25 cellular contexts compared by ENCODE assay signal in the genomic region with DNA sequence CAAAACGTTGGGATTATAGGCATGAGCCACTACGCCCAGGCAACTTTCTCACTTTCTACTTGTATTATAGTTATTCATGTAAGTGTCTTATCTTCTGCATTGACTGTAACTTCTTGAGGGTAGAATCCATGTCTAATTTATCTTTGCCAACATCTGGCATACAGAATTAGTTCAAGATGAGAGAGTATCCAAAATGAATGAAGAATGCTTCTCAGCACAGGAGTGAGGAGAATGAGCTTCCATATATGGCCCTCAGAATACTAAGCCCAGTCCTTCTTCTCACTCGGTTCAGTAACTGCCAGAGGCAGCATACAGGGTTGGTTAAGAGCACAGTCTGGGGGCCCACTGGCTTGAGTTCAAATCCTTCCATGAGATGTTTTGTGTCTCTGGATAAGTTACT.
"Had no signal": no experiment of that assay in that cellular context is flagged by ENCODE, and none has a peak within 500 bp of the region (broad histone marks: within the 10 kb centered on the region; RNA-seq: fewer than 3 reads in every experiment).

No MANE protein-coding gene starts in this region.

- H3K4me3 ChIP-seq: gastrocnemius medialis, heart left ventricle, hepatocyte, lung, psoas muscle, skin epidermis, thoracic aorta, transverse colon, upper lobe of right lung, uterus had no signal

- H3K27me3 ChIP-seq: gastrocnemius medialis, heart left ventricle, hepatocyte, neutrophil, transverse colon, upper lobe of right lung, uterus had no signal

- H3K4me3 Mint-ChIP-seq: memory B cell; natural killer cell; neural crest cell; stimulated activated naive B cell treated with anti-CD40 and anti-IgM and Interleukin-4, amounts not matched to agents 10 μg/mL and 1 μg/mL and 100 μg/mL, for 72 hours; stimulated activated naive CD8-positive, alpha-beta T cell treated with anti-CD3 and anti-CD28 coated beads, Interleukin-15, Interleukin-2, amounts not matched to agents 100 ng/mL and 50 ng/mL, for 24 hours had no signal

- H3K9me3 Mint-ChIP-seq: memory B cell; natural killer cell; stimulated activated naive B cell treated with anti-CD40 and anti-IgM and Interleukin-4, amounts not matched to agents 10 μg/mL and 1 μg/mL and 100 μg/mL, for 72 hours; stimulated activated naive CD8-positive, alpha-beta T cell treated with anti-CD3 and anti-CD28 coated beads, Interleukin-15, Interleukin-2, amounts not matched to agents 100 ng/mL and 50 ng/mL, for 24 hours had no signal

- H3K79me2 ChIP-seq: hepatocyte, parathyroid adenoma had no signal

- H3K9me3 ChIP-seq: gastrocnemius medialis, heart left ventricle, neutrophil, psoas muscle, thoracic aorta, transverse colon, upper lobe of right lung, uterus had no signal

- H3K4me2 ChIP-seq: hepatocyte had no signal

- H3K9ac ChIP-seq: parathyroid adenoma had no signal

- H3K36me3 Mint-ChIP-seq: natural killer cell had no signal

- H3K27me3 Mint-ChIP-seq: memory B cell; stimulated activated naive B cell treated with anti-CD40 and anti-IgM and Interleukin-4, amounts not matched to agents 10 μg/mL and 1 μg/mL and 100 μg/mL, for 72 hours; stimulated activated naive CD8-positive, alpha-beta T cell treated with anti-CD3 and anti-CD28 coated beads, Interleukin-15, Interleukin-2, amounts not matched to agents 100 ng/mL and 50 ng/mL, for 24 hours had no signal

- H3K4me1 ChIP-seq: parathyroid adenoma, upper lobe of right lung had no signal

- H3K36me3 ChIP-seq: gastrocnemius medialis, heart left ventricle, neutrophil, thoracic aorta, transverse colon, upper lobe of right lung, uterus had no signal

- H2AFZ ChIP-seq: hepatocyte, parathyroid adenoma had no signal

- H3K4me1 Mint-ChIP-seq: memory B cell, natural killer cell, neural crest cell had no signal

- DNase-seq: cortex of kidney; effector CD4-positive, alpha-beta T cell; foreskin fibroblast; gastrocnemius medialis; heart left ventricle; kidney; midbrain; natural killer cell; psoas muscle; right cardiac atrium; stimulated activated CD4-positive, alpha-beta T cell treated with anti-CD3 and anti-CD28 coated beads, Interleukin-15, amount 100 ng/mL, for 24 hours; stimulated activated CD4-positive, alpha-beta T cell treated with anti-CD3 and anti-CD28 coated beads, Interleukin-2, amount 100 ng/mL, for 48 hours; stimulated activated naive B cell treated with anti-CD40 and anti-IgM and Interleukin-4, amounts not matched to agents 10 μg/mL and 1 μg/mL and 100 μg/mL, for 72 hours; transverse colon; upper lobe of right lung; uterus had no signal

- H3K27ac Mint-ChIP-seq: memory B cell; natural killer cell; stimulated activated naive B cell treated with anti-CD40 and anti-IgM and Interleukin-4, amounts not matched to agents 10 μg/mL and 1 μg/mL and 100 μg/mL, for 72 hours; stimulated activated naive CD8-positive, alpha-beta T cell treated with anti-CD3 and anti-CD28 coated beads, Interleukin-15, Interleukin-2, amounts not matched to agents 100 ng/mL and 50 ng/mL, for 24 hours had no signal

- H3K27ac ChIP-seq: heart left ventricle, neutrophil, parathyroid adenoma, transverse colon, upper lobe of right lung had no signal
